In genomic region chr2:206260427-206261012, GRCh38 we compare ENCODE assay signal across 1 cellular context.
TF ChIP-seq lines count a peak whose summit lies in the region.

No MANE protein-coding gene starts in this region.

TF ChIP-seq in WTC11, 78 proteins besides CTCF, POLR2A, EP300 and RAD21 (continued from another document):
- TF ChIP-seq ERG (CRISPR knock-in tag; IDR thresholded peaks at IDR 0.05), result no peak
- no peak for TF ChIP-seq JUN (CRISPR knock-in tag; IDR thresholded peaks at IDR 0.05)
- no peak for TF ChIP-seq TEAD1 (CRISPR knock-in tag; IDR thresholded peaks at IDR 0.05)
- no peak for TF ChIP-seq ZNF121 (CRISPR knock-in tag; IDR thresholded peaks at IDR 0.05)
- TF ChIP-seq HMGA2 (CRISPR knock-in tag; IDR thresholded peaks at IDR 0.05), result no peak
- TF ChIP-seq GRHL2 (CRISPR knock-in tag; IDR thresholded peaks at IDR 0.05; ENCODE audit: insufficient replicate concordance, severe bottlenecking), result no peak
- TF ChIP-seq FOXP4 (CRISPR knock-in tag; IDR thresholded peaks at IDR 0.05), result no peak
- no peak for TF ChIP-seq ZNF317 (CRISPR knock-in tag; IDR thresholded peaks at IDR 0.05; ENCODE audit: borderline replicate concordance, low read depth)
- TF ChIP-seq E2F1 (CRISPR knock-in tag; IDR thresholded peaks at IDR 0.05), result no peak
